ENCODE assay signal across 1 cellular context in the genomic region with DNA sequence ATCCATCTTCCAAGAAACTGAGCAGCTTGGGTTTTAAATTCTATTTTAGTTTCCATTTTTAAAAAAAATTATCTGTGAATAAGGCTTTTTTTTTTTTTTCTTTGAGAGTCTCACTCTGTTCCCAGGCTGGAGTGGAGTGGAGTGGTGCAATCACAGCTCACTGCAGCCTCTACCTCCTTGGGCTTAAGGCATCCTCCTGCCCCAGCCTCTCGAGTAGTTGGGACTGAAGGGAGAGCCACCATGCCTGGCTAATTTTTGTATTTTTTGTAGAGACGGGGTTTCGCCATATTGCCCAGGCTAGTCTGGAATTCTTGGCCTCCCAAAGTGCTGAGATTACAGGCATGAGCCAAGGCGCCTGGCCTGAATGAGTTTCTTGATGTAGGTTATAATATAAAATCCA.
TF ChIP-seq lines count a peak whose summit lies in the region.

No MANE protein-coding gene starts in this region.

TF ChIP-seq in SK-N-SH treated with all-trans-retinoic acid at 6 μM for 48 hours, 23 proteins besides CTCF, POLR2A, EP300 and RAD21 (continued from another document):
- TF ChIP-seq, protein P1, sequence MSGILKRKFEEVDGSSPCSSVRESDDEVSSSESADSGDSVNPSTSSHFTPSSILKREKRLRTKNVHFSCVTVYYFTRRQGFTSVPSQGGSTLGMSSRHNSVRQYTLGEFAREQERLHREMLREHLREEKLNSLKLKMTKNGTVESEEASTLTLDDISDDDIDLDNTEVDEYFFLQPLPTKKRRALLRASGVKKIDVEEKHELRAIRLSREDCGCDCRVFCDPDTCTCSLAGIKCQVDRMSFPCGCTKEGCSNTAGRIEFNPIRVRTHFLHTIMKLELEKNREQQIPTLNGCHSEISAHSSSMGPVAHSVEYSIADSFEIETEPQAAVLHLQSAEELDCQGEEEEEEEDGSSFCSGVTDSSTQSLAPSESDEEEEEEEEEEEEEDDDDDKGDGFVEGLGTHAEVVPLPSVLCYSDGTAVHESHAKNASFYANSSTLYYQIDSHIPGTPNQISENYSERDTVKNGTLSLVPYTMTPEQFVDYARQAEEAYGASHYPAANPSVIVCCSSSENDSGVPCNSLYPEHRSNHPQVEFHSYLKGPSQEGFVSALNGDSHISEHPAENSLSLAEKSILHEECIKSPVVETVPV (CRISPR knock-in tag; IDR thresholded peaks at IDR 0.05) = no peak
- TF ChIP-seq CSDC2 (CRISPR knock-in tag; IDR thresholded peaks at IDR 0.05) = no peak
- TF ChIP-seq ZFP3 (CRISPR knock-in tag; IDR thresholded peaks at IDR 0.05) = no peak
- TF ChIP-seq TOX (CRISPR knock-in tag; IDR thresholded peaks at IDR 0.05; ENCODE audit: borderline replicate concordance) = no peak
- TF ChIP-seq RARB (CRISPR knock-in tag; IDR thresholded peaks at IDR 0.05) = no peak
- no peak for TF ChIP-seq ESRRG (CRISPR knock-in tag; IDR thresholded peaks at IDR 0.05)
